Comparison of ENCODE assay signal across 23 cellular contexts in genomic region chr7:36299223-36299760, GRCh38.
DNase-seq lines count a peak whose midpoint lies in the region; ATAC-seq, FAIRE-seq and TF ChIP-seq lines count a peak whose summit lies in the region.
"Had no signal": no experiment of that assay in that cellular context is flagged by ENCODE, and none has a peak within 500 bp of the region (broad histone marks: within the 10 kb centered on the region; RNA-seq: fewer than 3 reads in every experiment).

No MANE protein-coding gene starts in this region.

- H3K36me3 Mint-ChIP-seq in natural killer cell treated with Interleukin-12 subunit alpha and Interleukin-12 subunit beta and Interleukin-15 and Interleukin-18, amount 100 ng/mL, for 72 hours: no peaks in the 10 kb centered on the region
- H3K36me3 Mint-ChIP-seq in natural killer cell: no peaks in the 10 kb centered on the region

- H3K4me1 Mint-ChIP-seq in natural killer cell treated with Interleukin-12 subunit alpha and Interleukin-12 subunit beta and Interleukin-15 and Interleukin-18, amount 100 ng/mL, for 72 hours (ENCODE audit: low read depth in 2 of 2): no peaks in the 10 kb centered on the region
- no peaks in the 10 kb centered on the region for H3K4me1 Mint-ChIP-seq in natural killer cell

- no peaks in the 10 kb centered on the region for H3K9me3 Mint-ChIP-seq in natural killer cell treated with Interleukin-12 subunit alpha and Interleukin-12 subunit beta and Interleukin-15 and Interleukin-18, amount 100 ng/mL, for 72 hours
- H3K9me3 Mint-ChIP-seq in natural killer cell: no peaks in the 10 kb centered on the region
- H3K9me3 Mint-ChIP-seq: CD14-positive monocyte; CD4-positive, alpha-beta T cell; CD8-positive, alpha-beta memory T cell had no signal

- H3K4me1 ChIP-seq in SJSA1 (replicated peaks) (peaks cover 79% of the 10 kb centered on the region), kidney (ENCODE audit: control insufficient read depth in 1 of 2, insufficient read depth in 1 of 2, low read depth in 1 of 2, low read length in 2 of 2) (peaks cover 9 to 11% of the 10 kb centered on the region in 2 donors), thyroid gland (peaks cover 43 to 57% of the 10 kb centered on the region in 2 donors), foreskin keratinocyte (no peaks in the 10 kb centered on the region)

- TF ChIP-seq POLR2A in thyroid gland (IDR thresholded peaks at IDR 0.05): no peak

- H3K4me3 ChIP-seq in SJSA1 (no peak overlapping the region), kidney (ENCODE audit: low read length in 2 of 2) (no peak overlapping the region), thyroid gland (replicated peaks in 1 of 3) (no peak overlapping the region)
- H3K4me3 ChIP-seq: A549; BLaER1 treated with 17β-estradiol and CSF1 and Interleukin-3, amounts not matched to agents 10 nM and 100 nM; GM12878 had no signal

- intact Hi-C loops in natural killer cell (cut with micrococcal nuclease) (no loop called here), kidney (cut with DNase I) (no loop called here), thyroid gland (cut with DNase I) (no loop called here)

- FAIRE-seq in kidney (lab: Jason Lieb, UNC) (no peak), frontal cortex (lab: Jason Lieb, UNC) (no peak)
- FAIRE-seq: A549, GM12878 had no signal

- no peak overlapping the region for H3K4me3 Mint-ChIP-seq in natural killer cell treated with Interleukin-12 subunit alpha and Interleukin-12 subunit beta and Interleukin-15 and Interleukin-18, amount 100 ng/mL, for 72 hours
- no peak overlapping the region for H3K4me3 Mint-ChIP-seq in natural killer cell
- H3K4me3 Mint-ChIP-seq: CD14-positive monocyte; CD4-positive, alpha-beta T cell; CD8-positive, alpha-beta memory T cell had no signal

- WGBS in thyroid gland, 2 donors: 57 to 70% methylated on average over 16 of the region's 16 CpGs

- H3K27ac Mint-ChIP-seq in natural killer cell treated with Interleukin-12 subunit alpha and Interleukin-12 subunit beta and Interleukin-15 and Interleukin-18, amount 100 ng/mL, for 72 hours: no peak overlapping the region
- H3K27ac Mint-ChIP-seq in natural killer cell: no peak overlapping the region
- H3K27ac Mint-ChIP-seq: CD4-positive, alpha-beta T cell; CD8-positive, alpha-beta memory T cell had no signal

- H3K9me3 ChIP-seq in SJSA1 (replicated peaks): no peaks in the 10 kb centered on the region
- no peaks in the 10 kb centered on the region for H3K9me3 ChIP-seq in kidney (ENCODE audit: control insufficient read depth in 1 of 2, low read length in 2 of 2)
- H3K9me3 ChIP-seq in thyroid gland: no peaks in the 10 kb centered on the region
- H3K9me3 ChIP-seq: A549; BE2C; BLaER1 treated with 17β-estradiol and CSF1 and Interleukin-3, amounts not matched to agents 10 nM and 100 nM had no signal

- H3K27ac ChIP-seq in SJSA1 (peak overlapping the region; percentile 56), kidney (ENCODE audit: low read depth in 2 of 2, low read length in 2 of 2) (no peak overlapping the region), thyroid gland (no peak overlapping the region), foreskin keratinocyte (no peak overlapping the region)
- H3K27ac ChIP-seq: A549; BLaER1 treated with 17β-estradiol and CSF1 and Interleukin-3, amounts not matched to agents 10 nM and 100 nM had no signal

- peaks cover 0 to 6% of the 10 kb centered on the region in 2 donors for H3K27me3 Mint-ChIP-seq in natural killer cell treated with Interleukin-12 subunit alpha and Interleukin-12 subunit beta and Interleukin-15 and Interleukin-18, amount 100 ng/mL, for 72 hours
- no peaks in the 10 kb centered on the region for H3K27me3 Mint-ChIP-seq in natural killer cell (ENCODE audit: low read depth in 2 of 2)
- H3K27me3 Mint-ChIP-seq: CD4-positive, alpha-beta T cell; CD8-positive, alpha-beta memory T cell had no signal

- no peak for TF ChIP-seq CTCF in natural killer cell (IDR thresholded peaks at IDR 0.05)
- no peak for TF ChIP-seq CTCF in kidney (IDR thresholded peaks at IDR 0.05; ENCODE audit: borderline replicate concordance, extremely low read depth, insufficient read depth)
- TF ChIP-seq CTCF in thyroid gland (IDR thresholded peaks at IDR 0.05): no peak
- no peak for TF ChIP-seq CTCF in foreskin keratinocyte (conservative IDR thresholded peaks at IDR 0.05)

- H3K9ac ChIP-seq in kidney (ENCODE audit: low read length in 2 of 2): no peak overlapping the region
- H3K9ac ChIP-seq: BLaER1 treated with 17β-estradiol and CSF1 and Interleukin-3, amounts not matched to agents 10 nM and 100 nM had no signal

- DNase-seq in natural killer cell treated with Interleukin-12 subunit alpha and Interleukin-12 subunit beta and Interleukin-15 and Interleukin-18, amount 100 ng/mL, for 72 hours (ENCODE audit: low spot score): peak; percentile 58
- DNase-seq in natural killer cell (no peak), SJSA1 (ENCODE audit: low read depth in 1 of 2, low spot score in 2 of 2) (peak in 1 of 2 experiments; percentile 34), kidney (peak; percentile 71), thyroid gland (peak; percentile 62), frontal cortex (ENCODE audit: low spot score in 2 of 2) (no peak), foreskin keratinocyte (no peak)
- DNase-seq: 8988T; ACHN; AML-193; BE2C; CD4-positive, alpha-beta T cell; CD8-positive, alpha-beta memory T cell; DMS153; DND-41; GDM1; GOT3; HCEC 1CT had no signal

- no peak for ATAC-seq in natural killer cell treated with Interleukin-12 subunit alpha and Interleukin-12 subunit beta and Interleukin-15 and Interleukin-18, amount 100 ng/mL, for 72 hours
- ATAC-seq in natural killer cell (no peak), GM18870 (IDR thresholded peaks at IDR 0.05; ENCODE audit: unreplicated experiment) (no peak), foreskin keratinocyte (no peak)
- ATAC-seq: A549, GM12878 had no signal

- H3K27me3 ChIP-seq in SJSA1 (replicated peaks) (no peaks in the 10 kb centered on the region), thyroid gland (no peaks in the 10 kb centered on the region), foreskin keratinocyte (no peaks in the 10 kb centered on the region)
- H3K27me3 ChIP-seq: BE2C; BLaER1 treated with 17β-estradiol and CSF1 and Interleukin-3, amounts not matched to agents 10 nM and 100 nM had no signal

- H3K36me3 ChIP-seq in SJSA1 (no peaks in the 10 kb centered on the region), kidney (ENCODE audit: control insufficient read depth in 1 of 2, insufficient read depth in 2 of 2, low read length in 2 of 2) (peaks cover 0 to 2% of the 10 kb centered on the region in 2 donors), thyroid gland (no peaks in the 10 kb centered on the region)
- H3K36me3 ChIP-seq: BE2C had no signal

Comparison
In these comparisons a context has a peak if more than half of its experiments do, and no peak if none do; other contexts are left out.
1. DNase-seq: peak in natural killer cell treated with Interleukin-12 subunit alpha and Interleukin-12 subunit beta and Interleukin-15 and Interleukin-18, amount 100 ng/mL, for 72 hours (single experiment), kidney (single experiment) and thyroid gland (2 of 2); none in natural killer cell (single experiment), frontal cortex (0 of 2) and foreskin keratinocyte (0 of 2).